Comparison of ENCODE assay signal across 9 cellular contexts in the genomic region with DNA sequence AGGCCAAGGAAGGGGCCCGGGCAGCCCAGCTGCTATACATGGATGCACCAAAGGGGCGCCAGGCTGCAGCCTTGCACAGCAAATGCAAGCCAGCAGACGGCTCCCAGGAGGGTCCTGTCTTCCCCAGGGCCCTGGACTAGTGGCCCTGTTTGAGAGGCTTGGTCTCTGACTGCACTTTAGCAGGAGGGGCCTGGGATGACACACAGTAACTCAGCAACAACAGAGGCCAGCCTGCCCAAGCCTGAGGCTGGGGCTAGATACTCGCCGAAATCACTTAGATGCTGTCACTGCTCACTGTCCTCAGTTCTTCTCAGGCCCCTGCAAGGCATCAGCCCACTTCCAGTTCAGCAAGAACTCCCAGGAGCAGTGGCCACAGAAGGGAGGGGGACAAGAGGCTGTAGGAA.
A peak's percentile ranks its signal among the peaks of the same experiment; 100 is the strongest.
DNase-seq lines count a peak whose midpoint lies in the region; ATAC-seq, FAIRE-seq and TF ChIP-seq lines count a peak whose summit lies in the region.
"Had no signal": no experiment of that assay in that cellular context is flagged by ENCODE, and none has a peak within 500 bp of the region (broad histone marks: within the 10 kb centered on the region; RNA-seq: fewer than 3 reads in every experiment).

No MANE protein-coding gene starts in this region.

- H3K4me3 ChIP-seq in heart left ventricle (no peak overlapping the region), ascending aorta (no peak overlapping the region), keratinocyte (ENCODE audit: control insufficient read depth in 2 of 3, extremely low read depth in 1 of 3, insufficient read depth in 2 of 3, low read depth in 1 of 3, low read length in 3 of 3) (peak overlapping the region in 2 of 3 experiments; percentile 21 to 28), upper lobe of right lung (no peak overlapping the region)

- no peaks in the 10 kb centered on the region for H3K79me2 ChIP-seq in keratinocyte (ENCODE audit: control insufficient read depth, insufficient read depth, low read length)

- H3K36me3 ChIP-seq in heart left ventricle = peaks cover 0 to 56% (median 47%) of the 10 kb centered on the region in 9 donors
- peaks cover 2 to 23% of the 10 kb centered on the region in 2 donors for H3K36me3 ChIP-seq in ascending aorta
- H3K36me3 ChIP-seq in keratinocyte (ENCODE audit: control insufficient read depth in 2 of 2, extremely low read depth in 1 of 2, insufficient read depth in 2 of 2, low read length in 2 of 2) = peaks cover 0 to 18% of the 10 kb centered on the region in 2 experiments
- peaks cover 34% of the 10 kb centered on the region for H3K36me3 ChIP-seq in upper lobe of right lung

- peak overlapping the region in 11 of 12 donors; percentile 65 to 88 (median 79) for H3K27ac ChIP-seq in heart left ventricle
- H3K27ac ChIP-seq in ascending aorta = peak overlapping the region; percentile 72 to 82
- peak overlapping the region; percentile 97 for H3K27ac ChIP-seq in keratinocyte (ENCODE audit: control insufficient read depth, insufficient read depth, low read length)
- H3K27ac ChIP-seq in upper lobe of right lung = peak overlapping the region; percentile 77

- H4K20me1 ChIP-seq in keratinocyte (ENCODE audit: control insufficient read depth, extremely low read depth, insufficient read depth, low read length) = no peaks in the 10 kb centered on the region

- peak overlapping the region; percentile 11 for H2AFZ ChIP-seq in keratinocyte (ENCODE audit: control insufficient read depth, low read length)

- ATAC-seq in heart left ventricle = no peak
- no peak for ATAC-seq in upper lobe of right lung
- ATAC-seq in GM18502 (IDR thresholded peaks at IDR 0.05; ENCODE audit: poor library complexity, unreplicated experiment) = no peak
- no peak for ATAC-seq in sciatic nerve

- intact Hi-C loops in heart left ventricle (cut with DNase I) = loop anchor here in 7 of 10 donors (5.0 kb wide), 6 partner anchors 69 to 159 kb away; partner anchors contain the start of genes TRAM2 (in 3 of the 7) and EFHC1 (in 1 of the 7)
- intact Hi-C loops in cardiac septum (cut with DNase I) = loop anchor here (5.0 kb wide), 2 partner anchors 94 to 159 kb away; no protein-coding TSS in a partner anchor
- intact Hi-C loops in ascending aorta (cut with DNase I) = loop anchor here (5.0 to 10.0 kb wide), 5 partner anchors 159 to 841 kb away; partner anchors contain the start of genes ELOVL5 and GSTA4
- intact Hi-C loops in upper lobe of right lung (cut with DNase I) = no loop called here
- intact Hi-C loops in sciatic nerve (cut with DNase I) = no loop called here

- no peak for FAIRE-seq in keratinocyte (lab: Jason Lieb, UNC)

- dilution Hi-C loops in keratinocyte (cut with MboI; ENCODE audit: extremely low pct_ligation_motif_present, low sequenced_read_pairs) = no loop called here

- H3K9me3 ChIP-seq in heart left ventricle (no peaks in the 10 kb centered on the region), ascending aorta (no peaks in the 10 kb centered on the region), keratinocyte (ENCODE audit: control insufficient read depth, low read depth, low read length) (no peaks in the 10 kb centered on the region), upper lobe of right lung (no peaks in the 10 kb centered on the region)

- H3K4me2 ChIP-seq in keratinocyte (ENCODE audit: control insufficient read depth, extremely low read depth, insufficient read depth, low read depth, low read length) = peak overlapping the region; percentile 79

- 52 to 70% (median 62%) methylated on average over 3 to 5 of the region's 5 CpGs for WGBS in heart left ventricle, 4 donors

- peak overlapping the region; percentile 83 for H3K9ac ChIP-seq in keratinocyte (ENCODE audit: control insufficient read depth, extremely low read depth, insufficient read depth, low read length)

- TF ChIP-seq CTCF in heart left ventricle (IDR thresholded peaks at IDR 0.05) (peak in 4 of 12 donors; percentile 7 to 22 (median 15)), ascending aorta (IDR thresholded peaks at IDR 0.05) (no peak), keratinocyte (optimal IDR thresholded peaks at IDR 0.05 in 1 of 3, IDR thresholded peaks at IDR 0.05 in 1 of 3, conservative IDR thresholded peaks at IDR 0.05 in 1 of 3; ENCODE audit: extremely low read depth in 1 of 3, insufficient read depth in 2 of 3, low read length in 3 of 3) (peak in 2 of 3 experiments; percentile 26 to 31), upper lobe of right lung (IDR thresholded peaks at IDR 0.05) (no peak)

- DNase-seq in heart left ventricle (peak in 3 of 5 donors; percentile 59 to 71 (median 66)), cardiac septum (ENCODE audit: low spot score) (no peak), ascending aorta (ENCODE audit: low spot score in 2 of 2) (no peak), keratinocyte (ENCODE audit: low read depth, low spot score) (no peak), upper lobe of right lung (no peak), sciatic nerve (ENCODE audit: low spot score) (no peak), putamen (ENCODE audit: low spot score) (no peak)
- DNase-seq: CD4-positive, CD25-positive, alpha-beta regulatory T cell had no signal

- TF ChIP-seq POLR2A in heart left ventricle (IDR thresholded peaks at IDR 0.05) = no peak

- H3K4me1 ChIP-seq in heart left ventricle (peaks cover 11 to 77% (median 54%) of the 10 kb centered on the region in 12 donors), ascending aorta (peaks cover 30 to 42% of the 10 kb centered on the region in 2 donors), keratinocyte (ENCODE audit: control insufficient read depth, extremely low read depth, insufficient read depth, low read length) (peaks cover 47% of the 10 kb centered on the region), upper lobe of right lung (peaks cover 20% of the 10 kb centered on the region)

- no peaks in the 10 kb centered on the region for H3K27me3 ChIP-seq in heart left ventricle
- no peaks in the 10 kb centered on the region for H3K27me3 ChIP-seq in ascending aorta
- H3K27me3 ChIP-seq in keratinocyte (ENCODE audit: control insufficient read depth, extremely low read depth, insufficient read depth, low read length) = no peaks in the 10 kb centered on the region
- H3K27me3 ChIP-seq in upper lobe of right lung = no peaks in the 10 kb centered on the region

- H3K9me1 ChIP-seq in keratinocyte (ENCODE audit: control insufficient read depth, extremely low read depth, insufficient read depth, low read length) = no peaks in the 10 kb centered on the region

Comparison
In these comparisons a context has a peak if more than half of its experiments do, and no peak if none do; other contexts are left out.
1. DNase-seq: peak in heart left ventricle (3 of 5); none in cardiac septum (single experiment), ascending aorta (0 of 2), keratinocyte (single experiment), upper lobe of right lung (single experiment), sciatic nerve (single experiment) and putamen (single experiment).
2. H3K4me3 ChIP-seq: peak in keratinocyte (2 of 3); none in heart left ventricle (0 of 12), ascending aorta (0 of 2) and upper lobe of right lung (single experiment).
3. CTCF ChIP-seq: peak in keratinocyte (2 of 3); none in ascending aorta (0 of 3) and upper lobe of right lung (single experiment).
4. intact Hi-C loops: an anchor here in heart left ventricle (5.0 kb wide), cardiac septum (5.0 kb wide) and ascending aorta (5.0 to 10.0 kb wide); none called in upper lobe of right lung and sciatic nerve.
5. Peak in every context shown above with its lines, with median percentiles within 50 percentile points of each other: H3K27ac ChIP-seq.